In the genomic region with DNA sequence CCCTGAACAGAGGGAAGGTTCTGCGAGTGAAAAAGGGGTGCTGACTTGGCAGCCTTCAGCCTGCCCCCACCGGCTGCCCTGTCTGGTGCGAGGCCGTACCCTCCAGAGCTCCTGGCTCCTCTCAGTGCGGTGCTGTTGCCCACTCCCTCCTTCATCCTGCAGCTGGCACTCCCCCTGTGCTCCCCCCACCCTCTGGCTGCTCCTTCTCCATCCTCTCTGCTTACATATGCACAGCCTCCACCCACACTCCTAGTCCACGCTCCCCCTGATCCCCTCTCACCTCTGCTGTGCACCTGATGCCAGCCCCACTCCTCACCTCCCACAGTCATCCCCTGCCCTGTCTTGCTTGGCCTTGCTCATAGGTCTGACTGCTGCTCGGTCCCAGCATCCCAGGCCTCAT, we compare ENCODE assay signal across 25 cellular contexts. TPM values are rescaled to one million over a fixed set of nuclear protein-coding genes. Genes with fewer than 3 reads are reported as not detected.
DNase-seq lines count a peak whose midpoint lies in the region; ATAC-seq, FAIRE-seq and TF ChIP-seq lines count a peak whose summit lies in the region.
"Had no signal": no experiment of that assay in that cellular context is flagged by ENCODE, and none has a peak within 500 bp of the region (broad histone marks: within the 10 kb centered on the region; RNA-seq: fewer than 3 reads in every experiment).

No MANE protein-coding gene starts in this region.

- H3K27me3 Mint-ChIP-seq in stimulated activated naive CD8-positive, alpha-beta T cell treated with anti-CD3 and anti-CD28 coated beads, Interleukin-15, amount 100 ng/mL, for 72 hours = no peaks in the 10 kb centered on the region
- H3K27me3 Mint-ChIP-seq: B cell; CD4-positive, alpha-beta T cell had no signal

- ATAC-seq in Right ventricle myocardium inferior = no peak
- peak; percentile 10 for ATAC-seq in stimulated activated naive CD8-positive, alpha-beta T cell treated with anti-CD3 and anti-CD28 coated beads, Interleukin-15, amount 100 ng/mL, for 72 hours
- ATAC-seq in stimulated activated naive CD8-positive, alpha-beta T cell treated with anti-CD3 and anti-CD28 coated beads, Interleukin-15, Interleukin-2, amounts not matched to agents 100 U/mL and 50 U/mL, for 24 hours = no peak
- no peak for ATAC-seq in stimulated activated effector memory CD8-positive, alpha-beta T cell treated with anti-CD3 and anti-CD28 coated beads, Interleukin-12 subunit alpha, Interleukin-12 subunit beta, amount 100 ng/mL, for 72 hours
- ATAC-seq: A549; CD8-positive, alpha-beta T cell had no signal

- peak overlapping the region in 1 of 2 donors; percentile 92 for H3K27ac Mint-ChIP-seq in stimulated activated naive CD8-positive, alpha-beta T cell treated with anti-CD3 and anti-CD28 coated beads, Interleukin-15, amount 100 ng/mL, for 72 hours
- peak overlapping the region; percentile 23 for H3K27ac Mint-ChIP-seq in stimulated activated effector memory CD8-positive, alpha-beta T cell treated with anti-CD3 and anti-CD28 coated beads, Interleukin-12 subunit alpha, Interleukin-12 subunit beta, amount 100 ng/mL, for 72 hours
- H3K27ac Mint-ChIP-seq: B cell; CD4-positive, alpha-beta T cell; CD8-positive, alpha-beta T cell had no signal

- H3K4me3 ChIP-seq in right atrium auricular region = no peak overlapping the region
- no peak overlapping the region for H3K4me3 ChIP-seq in kidney (ENCODE audit: low read length in 2 of 2)
- H3K4me3 ChIP-seq: A549; BLaER1 treated with 17β-estradiol and CSF1 and Interleukin-3, amounts not matched to agents 10 nM and 100 nM had no signal

- DNase-seq in Right ventricle myocardium inferior (ENCODE audit: missing footprints) (peak; percentile 26), right atrium auricular region (ENCODE audit: low spot score) (no peak), kidney (peak; percentile 51), GM19238 (ENCODE audit: insufficient read length, low spot score) (no peak)
- DNase-seq in stimulated activated naive CD8-positive, alpha-beta T cell treated with anti-CD3 and anti-CD28 coated beads, Interleukin-15, amount 100 ng/mL, for 72 hours = no peak
- DNase-seq in stimulated activated naive CD8-positive, alpha-beta T cell treated with anti-CD3 and anti-CD28 coated beads, Interleukin-15, Interleukin-2, amounts not matched to agents 100 U/mL and 50 U/mL, for 24 hours = no peak
- no peak for DNase-seq in stimulated activated effector memory CD8-positive, alpha-beta T cell treated with anti-CD3 and anti-CD28 coated beads, Interleukin-12 subunit alpha, Interleukin-12 subunit beta, amount 100 ng/mL, for 72 hours (ENCODE audit: low spot score in 2 of 2)
- DNase-seq in activated CD4-positive, CD25-positive, alpha-beta regulatory T cell treated with anti-CD3 and anti-CD28 coated beads, Interleukin-2, amount 50 U/mL, for 72 hours = no peak
- DNase-seq: AML-193; Caco-2; Calu3; CD4-positive, alpha-beta T cell; CD8-positive, alpha-beta T cell; DMS79 treated with DMSO at 0.1 percent for 48 hours; GF-D8 had no signal

- TF ChIP-seq CTCF in right atrium auricular region (IDR thresholded peaks at IDR 0.05) (no peak), kidney (IDR thresholded peaks at IDR 0.05; ENCODE audit: borderline replicate concordance, extremely low read depth, insufficient read depth) (no peak)

- intact Hi-C loops in Right ventricle myocardium inferior (cut with DNase I) = no loop called here
- intact Hi-C loops in kidney (cut with DNase I) = no loop called here

- H3K4me1 ChIP-seq in right atrium auricular region = no peaks in the 10 kb centered on the region
- H3K4me1 ChIP-seq in kidney (ENCODE audit: control insufficient read depth in 1 of 2, insufficient read depth in 1 of 2, low read depth in 1 of 2, low read length in 2 of 2) = no peaks in the 10 kb centered on the region
- H3K4me1 ChIP-seq: A549; BLaER1 treated with 17β-estradiol and CSF1 and Interleukin-3, amounts not matched to agents 10 nM and 100 nM; Caco-2 had no signal

- H3K9me3 ChIP-seq in right atrium auricular region (no peaks in the 10 kb centered on the region), kidney (ENCODE audit: control insufficient read depth in 1 of 2, low read length in 2 of 2) (peaks cover 0 to 5% of the 10 kb centered on the region in 2 donors)
- H3K9me3 ChIP-seq: A549, Caco-2 had no signal

- no peak overlapping the region for H3K9ac ChIP-seq in kidney (ENCODE audit: low read length in 2 of 2)
- H3K9ac ChIP-seq: BLaER1 treated with 17β-estradiol and CSF1 and Interleukin-3, amounts not matched to agents 10 nM and 100 nM had no signal

- H3K36me3 ChIP-seq in right atrium auricular region (peaks cover 28% of the 10 kb centered on the region), kidney (ENCODE audit: control insufficient read depth in 1 of 2, insufficient read depth in 2 of 2, low read length in 2 of 2) (peaks cover under 1 to 4% of the 10 kb centered on the region in 2 donors)

- H3K9me3 Mint-ChIP-seq in stimulated activated naive CD8-positive, alpha-beta T cell treated with anti-CD3 and anti-CD28 coated beads, Interleukin-15, amount 100 ng/mL, for 72 hours = peaks cover 0 to 5% of the 10 kb centered on the region in 2 donors
- H3K9me3 Mint-ChIP-seq in stimulated activated effector memory CD8-positive, alpha-beta T cell treated with anti-CD3 and anti-CD28 coated beads, Interleukin-12 subunit alpha, Interleukin-12 subunit beta, amount 100 ng/mL, for 72 hours = no peaks in the 10 kb centered on the region
- H3K9me3 Mint-ChIP-seq: CD4-positive, alpha-beta T cell; CD8-positive, alpha-beta T cell had no signal

- no peak overlapping the region for H3K4me3 Mint-ChIP-seq in stimulated activated naive CD8-positive, alpha-beta T cell treated with anti-CD3 and anti-CD28 coated beads, Interleukin-15, amount 100 ng/mL, for 72 hours
- no peak overlapping the region for H3K4me3 Mint-ChIP-seq in stimulated activated effector memory CD8-positive, alpha-beta T cell treated with anti-CD3 and anti-CD28 coated beads, Interleukin-12 subunit alpha, Interleukin-12 subunit beta, amount 100 ng/mL, for 72 hours
- H3K4me3 Mint-ChIP-seq: B cell; CD4-positive, alpha-beta T cell; CD8-positive, alpha-beta T cell had no signal

- FAIRE-seq in kidney (lab: Jason Lieb, UNC) = no peak
- FAIRE-seq: A549, D721Med, G401.6, GM12891, GM18507, GM19239 had no signal

- peaks cover 36% of the 10 kb centered on the region for H3K36me3 Mint-ChIP-seq in stimulated activated effector memory CD8-positive, alpha-beta T cell treated with anti-CD3 and anti-CD28 coated beads, Interleukin-12 subunit alpha, Interleukin-12 subunit beta, amount 100 ng/mL, for 72 hours

- no peaks in the 10 kb centered on the region for H3K27me3 ChIP-seq in right atrium auricular region
- H3K27me3 ChIP-seq: BLaER1 treated with 17β-estradiol and CSF1 and Interleukin-3, amounts not matched to agents 10 nM and 100 nM had no signal

- H3K4me1 Mint-ChIP-seq in stimulated activated naive CD8-positive, alpha-beta T cell treated with anti-CD3 and anti-CD28 coated beads, Interleukin-15, amount 100 ng/mL, for 72 hours = peaks cover 5% of the 10 kb centered on the region
- H3K4me1 Mint-ChIP-seq in stimulated activated effector memory CD8-positive, alpha-beta T cell treated with anti-CD3 and anti-CD28 coated beads, Interleukin-12 subunit alpha, Interleukin-12 subunit beta, amount 100 ng/mL, for 72 hours = peaks cover 12% of the 10 kb centered on the region
- H3K4me1 Mint-ChIP-seq: B cell had no signal

- H3K27ac ChIP-seq in right atrium auricular region (no peak overlapping the region), kidney (ENCODE audit: low read depth in 2 of 2, low read length in 2 of 2) (no peak overlapping the region)
- H3K27ac ChIP-seq: 22Rv1; A549; BLaER1 treated with 17β-estradiol and CSF1 and Interleukin-3, amounts not matched to agents 10 nM and 100 nM; C4-2B had no signal

RNA-seq across cellular contexts. Expression of a gene that starts 9.9 kb away (rescaled TPM):
- 17.8 TPM for total RNA-seq in Right ventricle myocardium inferior
- 10 to 100 TPM; 23.7 to 25.5 TPM for total RNA-seq in right atrium auricular region
- 34.3 TPM for total RNA-seq in kidney
- 19.9 TPM for polyA plus RNA-seq in kidney (ENCODE audit: insufficient read depth, low read depth, low replicate concordance)

RNA-seq across cellular contexts. Expression of a gene that starts 55.6 kb away (rescaled TPM):
- total RNA-seq in Right ventricle myocardium inferior (234 TPM), right atrium auricular region (100 to 1,000 TPM; 170 to 176 TPM), kidney (264 TPM)
- 406 TPM for polyA plus RNA-seq in kidney (ENCODE audit: insufficient read depth, low read depth, low replicate concordance)

Comparison
In these comparisons a context has a peak if more than half of its experiments do, and no peak if none do; other contexts are left out.
1. DNase-seq: peak in Right ventricle myocardium inferior (single experiment) and kidney (single experiment); none in right atrium auricular region (single experiment), stimulated activated naive CD8-positive, alpha-beta T cell treated with anti-CD3 and anti-CD28 coated beads, Interleukin-15, amount 100 ng/mL, for 72 hours (0 of 2), stimulated activated naive CD8-positive, alpha-beta T cell treated with anti-CD3 and anti-CD28 coated beads, Interleukin-15, Interleukin-2, amounts not matched to agents 100 U/mL and 50 U/mL, for 24 hours (single experiment), stimulated activated effector memory CD8-positive, alpha-beta T cell treated with anti-CD3 and anti-CD28 coated beads, Interleukin-12 subunit alpha, Interleukin-12 subunit beta, amount 100 ng/mL, for 72 hours (0 of 2), GM19238 (single experiment) and activated CD4-positive, CD25-positive, alpha-beta regulatory T cell treated with anti-CD3 and anti-CD28 coated beads, Interleukin-2, amount 50 U/mL, for 72 hours (single experiment).